Comparison of ENCODE assay signal across 8 cellular contexts in genomic region chr3:179348325-179349013, GRCh38. TPM values are rescaled to one million over a fixed set of nuclear protein-coding genes. Genes with fewer than 3 reads are reported as not detected.
DNase-seq lines count a peak whose midpoint lies in the region; ATAC-seq and TF ChIP-seq lines count a peak whose summit lies in the region.

No MANE protein-coding gene starts in this region.

- peak; percentile 62 for ATAC-seq in HG02938 (IDR thresholded peaks at IDR 0.05; ENCODE audit: unreplicated experiment)

- DNase-seq in activated naive CD4-positive, alpha-beta T cell treated with anti-CD3 and anti-CD28 coated beads, Interleukin-2, amount 10 ng/mL, durations not matched to agents 7 days and 5 days = no peak
- no peak for DNase-seq in activated naive CD4-positive, alpha-beta T cell (lab: John Stamatoyannopoulos, UW)
- DNase-seq in PC-9 (peak in 1 of 2 experiments; percentile 67), epithelial cell of proximal tubule (ENCODE audit: low read depth) (no peak), Ammon's horn (ENCODE audit: low spot score) (no peak), occipital lobe (lab: John Stamatoyannopoulos, UW) (no peak)

- peak overlapping the region; percentile 81 for H3K27ac Mint-ChIP-seq in activated naive CD4-positive, alpha-beta T cell treated with anti-CD3 and anti-CD28 coated beads, Interleukin-2, amount 10 ng/mL, durations not matched to agents 7 days and 5 days

- peak overlapping the region; percentile 62 for H3K27ac ChIP-seq in PC-9
- H3K27ac ChIP-seq in parathyroid adenoma = no peak overlapping the region

- peak overlapping the region; percentile 94 for H3K4me2 ChIP-seq in PC-9
- H3K4me2 ChIP-seq in parathyroid adenoma (ENCODE audit: low read length) = peak overlapping the region; percentile 46

- H3K9me3 ChIP-seq in PC-9 (ENCODE audit: insufficient read depth, low read depth) = no peaks in the 10 kb centered on the region
- H3K9me3 ChIP-seq in parathyroid adenoma (ENCODE audit: control insufficient read depth, low read length) = no peaks in the 10 kb centered on the region

- H3K4me3 Mint-ChIP-seq in activated naive CD4-positive, alpha-beta T cell treated with anti-CD3 and anti-CD28 coated beads, Interleukin-2, amount 10 ng/mL, durations not matched to agents 7 days and 5 days = peak overlapping the region; percentile 94

- H3K27me3 Mint-ChIP-seq in activated naive CD4-positive, alpha-beta T cell treated with anti-CD3 and anti-CD28 coated beads, Interleukin-2, amount 10 ng/mL, durations not matched to agents 7 days and 5 days = no peaks in the 10 kb centered on the region

- H3K9ac ChIP-seq in parathyroid adenoma = no peak overlapping the region

- peaks cover 18% of the 10 kb centered on the region for H3K4me1 Mint-ChIP-seq in activated naive CD4-positive, alpha-beta T cell treated with anti-CD3 and anti-CD28 coated beads, Interleukin-2, amount 10 ng/mL, durations not matched to agents 7 days and 5 days

- peak overlapping the region; percentile 90 for H2AFZ ChIP-seq in PC-9
- peak overlapping the region; percentile 99 for H2AFZ ChIP-seq in parathyroid adenoma

- H3K27me3 ChIP-seq in PC-9 (ENCODE audit: insufficient read depth, low read depth) = no peaks in the 10 kb centered on the region
- no peaks in the 10 kb centered on the region for H3K27me3 ChIP-seq in parathyroid adenoma (ENCODE audit: control insufficient read depth, insufficient read depth, low read length)

- H3K4me3 ChIP-seq in PC-9 (peak overlapping the region; percentile 77), epithelial cell of proximal tubule (ENCODE audit: low read depth, low read length) (peak overlapping the region; percentile 86), parathyroid adenoma (ENCODE audit: low read depth, low read length) (peak overlapping the region; percentile 97)

- H3K36me3 ChIP-seq in PC-9 (ENCODE audit: low read depth) (peaks cover 25% of the 10 kb centered on the region), parathyroid adenoma (ENCODE audit: control insufficient read depth, insufficient read depth, low read length) (no peaks in the 10 kb centered on the region)

- H4K20me1 ChIP-seq in PC-9 (ENCODE audit: insufficient read depth) = no peaks in the 10 kb centered on the region; the same call in 1 of the 2 replicates

- TF ChIP-seq CTCF in PC-9 (conservative IDR thresholded peaks at IDR 0.05) = no peak
- TF ChIP-seq CTCF in epithelial cell of proximal tubule (conservative IDR thresholded peaks at IDR 0.05; ENCODE audit: low read depth, low read length) = no peak
- no peak for TF ChIP-seq CTCF in parathyroid adenoma (IDR thresholded peaks at IDR 0.05)

- H3F3A ChIP-seq in PC-9 (ENCODE audit: insufficient read depth, low read depth) = peaks cover 18% of the 10 kb centered on the region; the same call in 1 of the 2 replicates

- H3K9me3 Mint-ChIP-seq in activated naive CD4-positive, alpha-beta T cell treated with anti-CD3 and anti-CD28 coated beads, Interleukin-2, amount 10 ng/mL, durations not matched to agents 7 days and 5 days = no peaks in the 10 kb centered on the region

- H3K4me1 ChIP-seq in PC-9 (replicated peaks; ENCODE audit: insufficient read depth) (peaks cover 17% of the 10 kb centered on the region), parathyroid adenoma (no peaks in the 10 kb centered on the region)

- intact Hi-C loops in PC-9 (cut with micrococcal nuclease; ENCODE audit: unreplicated experiment) = no loop called here

- no peaks in the 10 kb centered on the region for H3K9me2 ChIP-seq in PC-9 (ENCODE audit: insufficient read depth)

- H3K79me2 ChIP-seq in PC-9 (ENCODE audit: low read depth) = peaks cover 28% of the 10 kb centered on the region
- H3K79me2 ChIP-seq in parathyroid adenoma = no peaks in the 10 kb centered on the region

- CTCF ChIA-PET in activated naive CD4-positive, alpha-beta T cell treated with anti-CD3 and anti-CD28 coated beads, Interleukin-2, amount 10 ng/mL, durations not matched to agents 7 days and 5 days (lab: Charles Lee) = interaction anchor here (1.2 to 2.2 kb wide), 2 partner anchors 23 to 215 kb away, joined by 3 to 8 read pairs; no protein-coding TSS in a partner anchor
- CTCF ChIA-PET in PC-9 (lab: Charles Lee) = no interaction called here

- H3K36me3 Mint-ChIP-seq in activated naive CD4-positive, alpha-beta T cell treated with anti-CD3 and anti-CD28 coated beads, Interleukin-2, amount 10 ng/mL, durations not matched to agents 7 days and 5 days = peaks cover 23% of the 10 kb centered on the region

- POLR2A ChIA-PET in PC-9 (lab: Charles Lee; ENCODE audit: unreplicated experiment) = interaction anchor here (0.7 kb wide), 2 partner anchors 45 to 635 kb away, joined by 3 to 8 read pairs; no protein-coding TSS in a partner anchor

- TSS peak; percentile 50 for BruUV-seq in PC-9 (replicated peaks; lab: Mats Ljungman, UMichigan)

RNA-seq across cellular contexts. Expression of gene MFN1, which starts 1.0 kb away (rescaled TPM):
- total RNA-seq in PC-9 (2021) (69.1 and 69.6 TPM in 2 replicates), epithelial cell of proximal tubule (25.8 and 27.3 TPM in 2 replicates), occipital lobe (125 TPM)

RNA-seq across cellular contexts. Expression of gene ZNF639, which starts 25.6 kb away (rescaled TPM):
- 39.3 and 40.3 TPM in 2 replicates for total RNA-seq in PC-9 (2021)
- total RNA-seq in epithelial cell of proximal tubule = 35.2 and 42.6 TPM in 2 replicates
- 107 TPM for total RNA-seq in occipital lobe
